ENCODE assay signal across 9 cellular contexts in genomic region chr2:84741182-84741822, GRCh38.
DNase-seq lines count a peak whose midpoint lies in the region; ATAC-seq and TF ChIP-seq lines count a peak whose summit lies in the region.
"Had no signal": no experiment of that assay in that cellular context is flagged by ENCODE, and none has a peak within 500 bp of the region (broad histone marks: within the 10 kb centered on the region; RNA-seq: fewer than 3 reads in every experiment).

No MANE protein-coding gene starts in this region.

- no peak overlapping the region for H3K27ac ChIP-seq in dorsolateral prefrontal cortex
- H3K27ac ChIP-seq: thoracic aorta had no signal

- H3K4me3 ChIP-seq in dorsolateral prefrontal cortex, result no peak overlapping the region
- H3K4me3 ChIP-seq: thoracic aorta had no signal

- DNase-seq in HuH-7 (ENCODE audit: low spot score), result peak; percentile 39
- peak; percentile 3 to 8 for DNase-seq in activated CD4-positive, alpha-beta T cell treated with anti-CD3 and anti-CD28 coated beads for 24 hours (ENCODE audit: low read depth in 2 of 2)
- DNase-seq in stimulated activated CD4-positive, alpha-beta T cell treated with anti-CD3 and anti-CD28 coated beads, Interleukin-12 subunit alpha, Interleukin-12 subunit beta, amount 100 ng/mL, for 48 hours (ENCODE audit: low read depth in 2 of 3, low spot score in 1 of 3), result peak; percentile 29 to 31 (median 30)
- DNase-seq in DMS79 (lab: John Stamatoyannopoulos, UW), result no peak
- no peak for DNase-seq in dorsolateral prefrontal cortex

- TF ChIP-seq CTCF in GM12872 (IDR thresholded peaks at IDR 0.05; ENCODE audit: insufficient read depth, low read depth, low read length) (peak; percentile 81), dorsolateral prefrontal cortex (IDR thresholded peaks at IDR 0.05 in 54 of 56, conservative IDR thresholded peaks at IDR 0.05 in 2 of 56; ENCODE audit: low read depth in 1 of 56, partially characterized antibody in 56 of 56) (peak in 3 of 56 donors; percentile 15 to 23 (median 18))

- ATAC-seq in GM21619 (IDR thresholded peaks at IDR 0.05; ENCODE audit: unreplicated experiment) (peak; percentile 93), esophagus mucosa (peak; percentile 55)

- no peaks in the 10 kb centered on the region for H3K27me3 ChIP-seq in dorsolateral prefrontal cortex

- intact Hi-C loops in dorsolateral prefrontal cortex (cut with DNase I), result no loop called here

Comparison
In these comparisons a context has a peak if more than half of its experiments do, and no peak if none do; other contexts are left out.
1. DNase-seq: peak in HuH-7 (single experiment), activated CD4-positive, alpha-beta T cell treated with anti-CD3 and anti-CD28 coated beads for 24 hours (2 of 2) and stimulated activated CD4-positive, alpha-beta T cell treated with anti-CD3 and anti-CD28 coated beads, Interleukin-12 subunit alpha, Interleukin-12 subunit beta, amount 100 ng/mL, for 48 hours (3 of 3); none in DMS79 (single experiment) and dorsolateral prefrontal cortex (0 of 10).